ENCODE assay signal across 8 cellular contexts in the genomic region with DNA sequence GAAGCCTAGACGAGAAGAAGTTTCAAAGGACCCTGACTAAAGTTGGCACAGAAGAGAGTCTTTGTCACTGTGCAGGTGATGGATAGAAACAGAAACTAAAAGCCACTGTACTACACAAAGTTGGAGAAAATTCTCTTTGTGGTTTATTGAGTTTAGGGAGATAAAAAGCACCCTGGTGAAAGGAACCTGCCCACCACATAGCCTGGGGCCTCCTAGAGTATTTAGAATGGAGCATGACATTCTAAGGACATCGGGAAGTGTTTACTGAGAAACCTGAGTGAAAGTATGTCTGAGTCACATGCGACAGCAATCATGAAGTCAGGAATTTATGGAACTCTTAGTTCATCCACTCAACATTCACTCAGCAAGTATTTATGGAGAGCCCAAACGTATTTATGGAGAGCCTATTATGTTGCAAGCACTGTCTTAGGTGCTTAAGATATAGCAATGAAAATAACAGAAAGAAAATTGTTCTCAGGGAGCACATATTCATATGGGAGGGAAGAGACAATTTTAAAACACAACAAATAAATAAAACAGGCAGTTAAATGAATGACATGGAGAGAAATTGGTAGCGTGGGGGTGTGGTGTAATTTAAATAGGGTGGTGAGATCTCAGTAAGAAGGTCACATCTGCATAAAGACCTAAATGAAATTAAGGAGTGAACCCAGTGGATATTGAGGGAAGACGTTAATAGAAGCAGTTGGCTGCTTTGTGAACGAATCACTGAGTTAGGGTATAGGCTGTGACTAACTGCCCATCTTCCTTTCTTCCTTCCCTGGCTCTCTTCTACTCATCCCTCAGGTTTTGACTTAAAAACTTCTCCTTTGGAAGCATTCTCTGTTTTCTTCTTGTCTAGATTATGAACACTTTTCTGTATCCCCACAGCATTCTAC.
DNase-seq lines count a peak whose midpoint lies in the region; ATAC-seq, FAIRE-seq and TF ChIP-seq lines count a peak whose summit lies in the region.

No MANE protein-coding gene starts in this region.

- H3K4me2 ChIP-seq in keratinocyte (ENCODE audit: control insufficient read depth, extremely low read depth, insufficient read depth, low read depth, low read length) (peak overlapping the region; percentile 72), neuronal stem cell (ENCODE audit: insufficient read depth, low read length, poor library complexity, severe bottlenecking) (no peak overlapping the region)

- no peaks in the 10 kb centered on the region for H3K9me3 ChIP-seq in keratinocyte (ENCODE audit: control insufficient read depth, low read depth, low read length)
- H3K9me3 ChIP-seq in neuronal stem cell (replicated peaks in 1 of 2; ENCODE audit: control insufficient read depth in 2 of 2, insufficient read depth in 1 of 2, low read depth in 1 of 2, low read length in 2 of 2): no peaks in the 10 kb centered on the region

- H2BK120ac ChIP-seq in neuronal stem cell (ENCODE audit: low read depth, low read length): no peak overlapping the region

- peak overlapping the region in 2 of 3 experiments; percentile 31 to 40 for H3K4me3 ChIP-seq in keratinocyte (ENCODE audit: control insufficient read depth in 2 of 3, extremely low read depth in 1 of 3, insufficient read depth in 2 of 3, low read depth in 1 of 3, low read length in 3 of 3)
- no peak overlapping the region for H3K4me3 ChIP-seq in neuronal stem cell (ENCODE audit: low read length in 2 of 2)

- H3K4me1 ChIP-seq in keratinocyte (ENCODE audit: control insufficient read depth, extremely low read depth, insufficient read depth, low read length) (peaks cover 37% of the 10 kb centered on the region), neuronal stem cell (ENCODE audit: control insufficient read depth in 2 of 2, insufficient read depth in 1 of 2, low read depth in 1 of 2, low read length in 2 of 2) (peaks cover 0 to 3% of the 10 kb centered on the region in 2 donors)

- H2AFZ ChIP-seq in keratinocyte (ENCODE audit: control insufficient read depth, low read length) (peak overlapping the region; percentile 6), neuronal stem cell (ENCODE audit: low read length) (no peak overlapping the region)

- H3K79me1 ChIP-seq in neuronal stem cell (ENCODE audit: low read depth, low read length): no peaks in the 10 kb centered on the region

- H3K79me2 ChIP-seq in keratinocyte (ENCODE audit: control insufficient read depth, insufficient read depth, low read length): no peaks in the 10 kb centered on the region

- TF ChIP-seq CTCF in keratinocyte (optimal IDR thresholded peaks at IDR 0.05 in 1 of 3, IDR thresholded peaks at IDR 0.05 in 1 of 3, conservative IDR thresholded peaks at IDR 0.05 in 1 of 3; ENCODE audit: extremely low read depth in 1 of 3, insufficient read depth in 2 of 3, low read length in 3 of 3): no peak

- H3K27ac ChIP-seq in keratinocyte (ENCODE audit: control insufficient read depth, insufficient read depth, low read length) (peak overlapping the region; percentile 70), neuronal stem cell (replicated peaks; ENCODE audit: low read length) (no peak overlapping the region)

- H2BK15ac ChIP-seq in neuronal stem cell (ENCODE audit: low read length): no peak overlapping the region

- peak; percentile 100 for DNase-seq in T1000 (lab: John Stamatoyannopoulos, UW)
- peak; percentile 45 for DNase-seq in keratinocyte (ENCODE audit: low read depth, low spot score)
- DNase-seq in neuronal stem cell (ENCODE audit: low spot score): no peak
- DNase-seq in GDM1 (lab: John Stamatoyannopoulos, UW): no peak

- no peak overlapping the region for H2AK5ac ChIP-seq in neuronal stem cell (ENCODE audit: low read depth, low read length)

- FAIRE-seq in A204.1 (lab: Jason Lieb, UNC) (peak; percentile 93), keratinocyte (lab: Jason Lieb, UNC) (peak; percentile 81)

- dilution Hi-C loops in keratinocyte (cut with MboI; ENCODE audit: extremely low pct_ligation_motif_present, low sequenced_read_pairs): no loop called here

- WGBS in neuronal stem cell (ENCODE audit: extremely low coverage in 2 of 2, insufficient read length in 2 of 2, insufficient replicate concordance in 1 of 2), 2 donors: 100% methylated on average over 1 of the region's 7 CpGs; no CpG with 5 or more reads in 1 of the 2 donors

- H3K14ac ChIP-seq in neuronal stem cell (ENCODE audit: low read length): no peak overlapping the region

- H3K36me3 ChIP-seq in keratinocyte (ENCODE audit: control insufficient read depth in 2 of 2, extremely low read depth in 1 of 2, insufficient read depth in 2 of 2, low read length in 2 of 2): no peaks in the 10 kb centered on the region
- no peaks in the 10 kb centered on the region for H3K36me3 ChIP-seq in neuronal stem cell (replicated peaks in 1 of 2; ENCODE audit: control insufficient read depth in 2 of 2, insufficient read depth in 2 of 2, low read length in 2 of 2)

- no peak overlapping the region for H3K18ac ChIP-seq in neuronal stem cell (ENCODE audit: low read length)

- peak; percentile 82 for ATAC-seq in GM18909 (IDR thresholded peaks at IDR 0.05; ENCODE audit: poor library complexity, unreplicated experiment)
- ATAC-seq in HG03280 (IDR thresholded peaks at IDR 0.05; ENCODE audit: unreplicated experiment): peak; percentile 60
- no peak for ATAC-seq in GM19452 (IDR thresholded peaks at IDR 0.05; ENCODE audit: unreplicated experiment)

- H3K4ac ChIP-seq in neuronal stem cell (ENCODE audit: low read length): no peak overlapping the region

- H3K9ac ChIP-seq in keratinocyte (ENCODE audit: control insufficient read depth, extremely low read depth, insufficient read depth, low read length) (peak overlapping the region; percentile 51), neuronal stem cell (ENCODE audit: low read depth, low read length, poor library complexity) (no peak overlapping the region)

- no peak overlapping the region for H4K8ac ChIP-seq in neuronal stem cell (ENCODE audit: low read depth, low read length)

- H3K9me1 ChIP-seq in keratinocyte (ENCODE audit: control insufficient read depth, extremely low read depth, insufficient read depth, low read length): no peaks in the 10 kb centered on the region

- no peak overlapping the region for H2BK5ac ChIP-seq in neuronal stem cell (ENCODE audit: low read length)

- H3K27me3 ChIP-seq in keratinocyte (ENCODE audit: control insufficient read depth, extremely low read depth, insufficient read depth, low read length) (no peaks in the 10 kb centered on the region), neuronal stem cell (ENCODE audit: control insufficient read depth in 3 of 3, insufficient read depth in 3 of 3, low read depth in 1 of 3, low read length in 3 of 3) (no peaks in the 10 kb centered on the region)

- no peak overlapping the region for H4K91ac ChIP-seq in neuronal stem cell (ENCODE audit: low read depth, low read length, poor library complexity)

- H3K23ac ChIP-seq in neuronal stem cell (ENCODE audit: low read depth, low read length, poor library complexity): no peak overlapping the region

- H2BK12ac ChIP-seq in neuronal stem cell (ENCODE audit: low read length): no peak overlapping the region

- no peaks in the 10 kb centered on the region for H4K20me1 ChIP-seq in keratinocyte (ENCODE audit: control insufficient read depth, extremely low read depth, insufficient read depth, low read length)

Comparison
In these comparisons a context has a peak if more than half of its experiments do, and no peak if none do; other contexts are left out.
1. DNase-seq: peak in T1000 (single experiment) and keratinocyte (single experiment); none in neuronal stem cell (single experiment) and GDM1 (single experiment).
2. H3K4me3 ChIP-seq: peak in keratinocyte (2 of 3); none in neuronal stem cell (0 of 2).